In genomic region chr16:46873201-46873600, GRCh38 we compare ENCODE assay signal across 8 cellular contexts.
"Had no signal": no experiment of that assay in that cellular context is flagged by ENCODE, and none has a peak within 500 bp of the region (broad histone marks: within the 10 kb centered on the region; RNA-seq: fewer than 3 reads in every experiment).

No MANE protein-coding gene starts in this region.

- FAIRE-seq: G401.6, GM12878, GM12891, GM12892, GM18507, GM19239 had no signal

- ATAC-seq: GM12878 had no signal

- DNase-seq: GDM1, GF-D8 had no signal

- H3K4me3 ChIP-seq: GM12878 had no signal
